ENCODE assay signal across 1 cellular context in genomic region chr17:16438173-16438556, GRCh38.
TF ChIP-seq lines count a peak whose summit lies in the region.

No MANE protein-coding gene starts in this region.

TF ChIP-seq in IMR-90, 13 proteins besides CTCF, POLR2A, EP300 and RAD21:
- no peak for TF ChIP-seq MAZ (IDR thresholded peaks at IDR 0.05; ENCODE audit: borderline replicate concordance, low read depth, low read length)
- TF ChIP-seq CEBPB (IDR thresholded peaks at IDR 0.05; ENCODE audit: low read depth, low read length), result no peak
- TF ChIP-seq MXI1 (IDR thresholded peaks at IDR 0.05; ENCODE audit: borderline replicate concordance, low read depth, low read length), result no peak
- TF ChIP-seq ELK1 (IDR thresholded peaks at IDR 0.05; ENCODE audit: borderline replicate concordance, low read depth, low read length), result no peak
- no peak for TF ChIP-seq MAFK (IDR thresholded peaks at IDR 0.05; ENCODE audit: low read depth, low read length)
- TF ChIP-seq RFX5 (IDR thresholded peaks at IDR 0.05; ENCODE audit: low read depth, low read length), result no peak
- no peak for TF ChIP-seq RCOR1 (IDR thresholded peaks at IDR 0.05; ENCODE audit: insufficient replicate concordance, low read length)
- no peak for TF ChIP-seq NFE2L2 (IDR thresholded peaks at IDR 0.05; ENCODE audit: low read depth, low read length)
- no peak for TF ChIP-seq SMC3 (IDR thresholded peaks at IDR 0.05; ENCODE audit: low read depth, low read length)
- TF ChIP-seq FOS (IDR thresholded peaks at IDR 0.05; ENCODE audit: low read depth, low read length), result no peak
- no peak for TF ChIP-seq CHD1 (IDR thresholded peaks at IDR 0.05; ENCODE audit: low read depth, low read length)
- TF ChIP-seq BHLHE40 (IDR thresholded peaks at IDR 0.05; ENCODE audit: low read depth, low read length), result no peak
- no peak for TF ChIP-seq USF2 (IDR thresholded peaks at IDR 0.05; ENCODE audit: low read depth, low read length)
